ENCODE assay signal across 10 cellular contexts in the genomic region with DNA sequence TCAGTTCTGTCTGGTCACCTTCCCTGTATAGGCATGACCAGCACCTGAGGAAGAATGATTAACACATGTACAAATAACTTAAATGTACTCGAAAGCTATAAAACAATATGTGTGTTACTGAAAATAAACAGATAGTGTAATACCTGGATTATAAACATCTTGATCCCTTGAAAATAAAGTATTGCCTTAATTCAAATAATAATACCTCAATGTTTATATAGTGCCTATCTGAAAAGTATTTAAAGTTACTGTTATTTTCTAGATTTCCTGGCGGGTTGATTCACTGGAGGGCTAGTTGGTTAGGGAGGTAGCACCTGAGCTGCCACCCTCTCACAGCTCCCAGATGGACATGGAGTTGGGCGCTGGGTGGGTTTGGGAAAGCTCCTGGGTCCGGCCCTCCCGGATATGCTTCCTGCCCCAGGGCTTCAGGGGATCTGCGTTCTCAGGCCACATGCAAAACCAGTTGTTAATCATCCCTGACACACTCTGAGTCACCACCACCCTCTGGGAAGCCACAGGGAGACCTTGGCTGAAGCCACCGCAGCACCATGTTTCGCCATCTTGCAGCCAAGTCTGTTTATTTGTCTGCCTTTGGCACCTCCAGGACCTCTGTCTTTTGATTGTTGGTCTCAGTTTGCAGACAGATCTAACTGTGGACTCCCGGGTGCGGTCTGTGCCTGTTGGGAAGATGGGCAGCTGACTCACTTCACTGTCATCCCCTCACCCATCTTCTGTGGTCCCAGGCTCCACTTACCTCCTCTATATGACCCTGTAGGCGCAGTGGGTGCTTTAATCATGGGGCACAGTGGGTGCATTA. TPM values are rescaled to one million over a fixed set of nuclear protein-coding genes. Genes with fewer than 3 reads are reported as not detected.
A peak's percentile ranks its signal among the peaks of the same experiment; 100 is the strongest.
DNase-seq lines count a peak whose midpoint lies in the region; ATAC-seq and TF ChIP-seq lines count a peak whose summit lies in the region.
"Had no signal": no experiment of that assay in that cellular context is flagged by ENCODE, and none has a peak within 500 bp of the region (broad histone marks: within the 10 kb centered on the region; RNA-seq: fewer than 3 reads in every experiment).

No MANE protein-coding gene starts in this region.

- ATAC-seq in GM19324 (IDR thresholded peaks at IDR 0.05; ENCODE audit: low FRiP score, unreplicated experiment): no peak
- no peak for ATAC-seq in HG02610 (IDR thresholded peaks at IDR 0.05; ENCODE audit: unreplicated experiment)
- ATAC-seq: GM12878 had no signal

- H3K9me3 ChIP-seq in mammary epithelial cell (replicated peaks; ENCODE audit: insufficient read depth, low read length): no peaks in the 10 kb centered on the region

- CTCF ChIA-PET in mammary epithelial cell (lab: Charles Lee; ENCODE audit: low non-redundant PET): no interaction called here

- peak overlapping the region in 1 of 3 experiments; percentile 14 for H3K4me3 ChIP-seq in mammary epithelial cell (replicated peaks in 1 of 3; ENCODE audit: insufficient read depth in 1 of 3, low read depth in 2 of 3, low read length in 3 of 3)
- H3K4me3 ChIP-seq: GM12878 had no signal

- BruUV-seq in mammary epithelial cell (replicated peaks; lab: Mats Ljungman, UMichigan): TSS peak; percentile 97

- H4K20me1 ChIP-seq in mammary epithelial cell (ENCODE audit: insufficient read depth, low read length): no peaks in the 10 kb centered on the region

- peaks cover 32% of the 10 kb centered on the region for H3K4me1 ChIP-seq in mammary epithelial cell (ENCODE audit: insufficient read depth, low read length)

- 11% methylated on average over 10 of the region's 11 CpGs for WGBS in mammary epithelial cell (ENCODE audit: low coverage, missing lambda C conversion rate)

- H2AFZ ChIP-seq in mammary epithelial cell (ENCODE audit: low read depth, low read length): peak overlapping the region; percentile 47

- TF ChIP-seq CTCF in mammary epithelial cell (conservative IDR thresholded peaks at IDR 0.05 in 1 of 2, IDR thresholded peaks at IDR 0.05 in 1 of 2; ENCODE audit: extremely low read depth in 1 of 2, insufficient read depth in 1 of 2, low read depth in 1 of 2, low read length in 2 of 2): no peak

- DNase-seq in AG20443 (ENCODE audit: low spot score): peak; percentile 91
- DNase-seq in LoVo (ENCODE audit: low spot score): peak; percentile 91
- peak; percentile 95 for DNase-seq in mammary epithelial cell
- peak; percentile 75 to 96 for DNase-seq in lung microvascular endothelial cell (ENCODE audit: low read depth in 2 of 2)
- DNase-seq in NCI-H526 (lab: John Stamatoyannopoulos, UW): no peak
- no peak for DNase-seq in activated naive CD4-positive, alpha-beta T cell (lab: John Stamatoyannopoulos, UW)
- DNase-seq: activated B cell treated with CpG ODN at 0.5 μM for 24 hours had no signal

- in situ Hi-C loops in mammary epithelial cell (cut with MboI; ENCODE audit: low sequenced_read_pairs in 2 of 2): no loop called here

- peaks cover 6% of the 10 kb centered on the region for H3K79me2 ChIP-seq in mammary epithelial cell (ENCODE audit: insufficient read depth, low read length)

- dilution Hi-C loops in mammary epithelial cell (cut with HindIII; ENCODE audit: low sequenced_read_pairs): no loop called here

- H3K4me2 ChIP-seq in mammary epithelial cell (ENCODE audit: insufficient read depth, low read depth, low read length): peak overlapping the region; percentile 71

- intact Hi-C loops in mammary epithelial cell (cut with micrococcal nuclease): loop anchor here (5.0 kb wide), 2 partner anchors 84 to 169 kb away; a partner anchor contains a TSS

- H3K27ac ChIP-seq in mammary epithelial cell (ENCODE audit: insufficient read depth, low read depth, low read length): peak overlapping the region; percentile 78

- H3K9ac ChIP-seq in mammary epithelial cell (ENCODE audit: insufficient read depth, low read length): peak overlapping the region; percentile 62

- H3K36me3 ChIP-seq in mammary epithelial cell (ENCODE audit: insufficient read depth, low read length): no peaks in the 10 kb centered on the region

- H3K27me3 ChIP-seq in mammary epithelial cell (ENCODE audit: insufficient read depth, low read length): no peaks in the 10 kb centered on the region

RNA-seq across cellular contexts. Expression of a gene that starts 35.3 kb away (rescaled TPM):
- total RNA-seq in mammary epithelial cell: 10 to 100 TPM; 12.3 to 34.6 TPM
- 22.6 TPM for polyA plus RNA-seq in mammary epithelial cell
- 78.6 TPM for polyA minus RNA-seq in mammary epithelial cell
- 28.8 and 44.0 TPM in 2 replicates for total RNA-seq in lung microvascular endothelial cell

Comparison
In these comparisons a context has a peak if more than half of its experiments do, and no peak if none do; other contexts are left out.
1. DNase-seq: peak in AG20443 (single experiment), LoVo (single experiment), mammary epithelial cell (single experiment) and lung microvascular endothelial cell (2 of 2); none in NCI-H526 (0 of 2) and activated naive CD4-positive, alpha-beta T cell (0 of 4).